8 cellular contexts compared by ENCODE assay signal in genomic region chr7:20785211-20786048, GRCh38. TPM values are rescaled to one million over a fixed set of nuclear protein-coding genes. Genes with fewer than 3 reads are reported as not detected.
A peak's percentile ranks its signal among the peaks of the same experiment; 100 is the strongest.
DNase-seq lines count a peak whose midpoint lies in the region; ATAC-seq and TF ChIP-seq lines count a peak whose summit lies in the region.

No MANE protein-coding gene starts in this region.

- H3K27ac Mint-ChIP-seq in naive B cell = peak overlapping the region in 4 of 6 donors; percentile 76 to 93 (median 84)

- ATAC-seq in naive B cell (ENCODE audit: low read depth in 2 of 2) = peak in 1 of 2 donors; percentile 17
- no peak for ATAC-seq in gastroesophageal sphincter
- ATAC-seq in GM21447 (IDR thresholded peaks at IDR 0.05; ENCODE audit: unreplicated experiment) = no peak

- H3K36me3 Mint-ChIP-seq in naive B cell = peaks cover 8 to 23% of the 10 kb centered on the region in 2 donors

- H3K27me3 ChIP-seq in gastroesophageal sphincter = peaks cover 100% of the 10 kb centered on the region

- no peak for TF ChIP-seq EP300 in gastroesophageal sphincter (IDR thresholded peaks at IDR 0.05)

- DNase-seq in EL (peak; percentile 20), NCI-H1105 treated with DMSO at 0.1 percent for 48 hours (lab: John Stamatoyannopoulos, UW) (peak; percentile 50), choroid plexus epithelial cell (ENCODE audit: low read depth) (no peak), naive B cell (no peak), NCI-H524 treated with DMSO at 0.1 percent for 48 hours (lab: John Stamatoyannopoulos, UW) (no peak)
- no peak for DNase-seq in activated naive CD4-positive, alpha-beta T cell treated with anti-CD3 and anti-CD28 coated beads, Interleukin-2, amount 50 U/mL, for 16 hours

- H3K36me3 ChIP-seq in gastroesophageal sphincter = no peaks in the 10 kb centered on the region

- H3K4me3 Mint-ChIP-seq in naive B cell = peak overlapping the region; percentile 76 to 92 (median 84)

- H3K4me1 Mint-ChIP-seq in naive B cell = peaks cover 18 to 28% (median 26%) of the 10 kb centered on the region in 3 donors

- peaks cover 0 to 3% (median 0%) of the 10 kb centered on the region in 3 donors for H3K9me3 ChIP-seq in gastroesophageal sphincter

- TF ChIP-seq POLR2A in gastroesophageal sphincter (IDR thresholded peaks at IDR 0.05) = no peak

- peaks cover 4 to 37% (median 26%) of the 10 kb centered on the region in 7 donors for H3K9me3 Mint-ChIP-seq in naive B cell

- 1 to 3% methylated on average over 13 to 30 of the region's 83 CpGs for WGBS in gastroesophageal sphincter (ENCODE audit: low coverage in 1 of 2), 2 donors

- H3K27ac ChIP-seq in gastroesophageal sphincter = no peak overlapping the region

- H3K27me3 Mint-ChIP-seq in naive B cell = peaks cover 67 to 77% (median 72%) of the 10 kb centered on the region in 3 donors

- TF ChIP-seq CTCF in choroid plexus epithelial cell (conservative IDR thresholded peaks at IDR 0.05; ENCODE audit: low read depth, low read length) (no peak), gastroesophageal sphincter (IDR thresholded peaks at IDR 0.05) (no peak)

- H3K4me1 ChIP-seq in gastroesophageal sphincter = peaks cover 0 to 42% (median 22%) of the 10 kb centered on the region in 3 donors

- H3K4me3 ChIP-seq in choroid plexus epithelial cell (ENCODE audit: low read depth, low read length) (peak overlapping the region; percentile 4), gastroesophageal sphincter (peak overlapping the region in 1 of 2 donors; percentile 40)

RNA-seq across cellular contexts. Expression of gene SP8, which starts 1.3 kb away (rescaled TPM):
- polyA plus RNA-seq in naive B cell (ENCODE audit: low read depth in 6 of 6) = not detected
- total RNA-seq in gastroesophageal sphincter = not detected

Comparison
In these comparisons a context has a peak if more than half of its experiments do, and no peak if none do; other contexts are left out.
1. DNase-seq: peak in EL (single experiment) and NCI-H1105 treated with DMSO at 0.1 percent for 48 hours (single experiment); none in choroid plexus epithelial cell (single experiment), naive B cell (single experiment), activated naive CD4-positive, alpha-beta T cell treated with anti-CD3 and anti-CD28 coated beads, Interleukin-2, amount 50 U/mL, for 16 hours (single experiment) and NCI-H524 treated with DMSO at 0.1 percent for 48 hours (single experiment).